In genomic region chr15:101246391-101246790, GRCh38 we compare ENCODE assay signal across 12 cellular contexts. TPM values are rescaled to one million over a fixed set of nuclear protein-coding genes. Genes with fewer than 3 reads are reported as not detected.
DNase-seq lines count a peak whose midpoint lies in the region; ATAC-seq and TF ChIP-seq lines count a peak whose summit lies in the region.
"Had no signal": no experiment of that assay in that cellular context is flagged by ENCODE, and none has a peak within 500 bp of the region (broad histone marks: within the 10 kb centered on the region; RNA-seq: fewer than 3 reads in every experiment).

No MANE protein-coding gene starts in this region.

- H3K9me3 Mint-ChIP-seq in CD8-positive, alpha-beta memory T cell = no peaks in the 10 kb centered on the region

- H3K79me2 ChIP-seq in MM.1S (ENCODE audit: low read length) = peaks cover 97% of the 10 kb centered on the region

- no peaks in the 10 kb centered on the region for H3K9me3 ChIP-seq in CD8-positive, alpha-beta memory T cell (ENCODE audit: low read length)
- no peaks in the 10 kb centered on the region for H3K9me3 ChIP-seq in MM.1S (replicated peaks; ENCODE audit: insufficient read depth, low read length)
- no peaks in the 10 kb centered on the region for H3K9me3 ChIP-seq in breast epithelium
- H3K9me3 ChIP-seq in psoas muscle = no peaks in the 10 kb centered on the region

- H3K27me3 Mint-ChIP-seq in CD8-positive, alpha-beta memory T cell = no peaks in the 10 kb centered on the region

- CTCF ChIA-PET in CD8-positive, alpha-beta memory T cell (lab: Charles Lee) = interaction anchor here (1.2 to 8.1 kb wide), 3 partner anchors 11 to 231 kb away, joined by 3 to 38 read pairs (median 4); no protein-coding TSS in a partner anchor

- no peak overlapping the region for H3K9ac ChIP-seq in MM.1S (ENCODE audit: low read length)

- intact Hi-C loops in breast epithelium (cut with DNase I; ENCODE audit: low total_unique reads) = no loop called here
- intact Hi-C loops in psoas muscle (cut with DNase I) = loop anchor here (5.0 to 10.0 kb wide), 2 partner anchors 39 to 52 kb away; no protein-coding TSS in a partner anchor

- H3K4me1 Mint-ChIP-seq in CD8-positive, alpha-beta memory T cell = peaks cover 89 to 94% (median 90%) of the 10 kb centered on the region in 3 donors

- H3K9me2 ChIP-seq in MM.1S (replicated peaks; ENCODE audit: insufficient read depth, low read length) = no peaks in the 10 kb centered on the region

- H3K4me3 ChIP-seq in CD8-positive, alpha-beta memory T cell (ENCODE audit: low read length) = no peak overlapping the region
- H3K4me3 ChIP-seq in MM.1S (ENCODE audit: low read length) (no peak overlapping the region), breast epithelium (peak overlapping the region in 2 of 3 donors; percentile 3 to 32), psoas muscle (peak overlapping the region; percentile 5)
- H3K4me3 ChIP-seq: lung had no signal

- no peak for TF ChIP-seq POLR2A in breast epithelium (IDR thresholded peaks at IDR 0.05)

- peaks cover 62% of the 10 kb centered on the region for H3K4me1 ChIP-seq in CD8-positive, alpha-beta memory T cell (ENCODE audit: insufficient read depth, low read length)
- H3K4me1 ChIP-seq in MM.1S (ENCODE audit: low read length) (peaks cover 59% of the 10 kb centered on the region), breast epithelium (peaks cover 16 to 55% of the 10 kb centered on the region in 2 donors), psoas muscle (peaks cover 70% of the 10 kb centered on the region)

- peaks cover 32% of the 10 kb centered on the region for H3F3A ChIP-seq in MM.1S (ENCODE audit: insufficient read depth, low read length)

- H3K27ac ChIP-seq in CD8-positive, alpha-beta memory T cell (ENCODE audit: low read depth, low read length) = no peak overlapping the region
- H3K27ac ChIP-seq in MM.1S (ENCODE audit: low read length) = no peak overlapping the region
- H3K27ac ChIP-seq in breast epithelium = peak overlapping the region; percentile 76 to 78
- no peak overlapping the region for H3K27ac ChIP-seq in psoas muscle

- 0 out of 2 replicates have a peak overlapping the region, but pooled peaks have one; percentile 5 for H3K4me2 ChIP-seq in MM.1S (ENCODE audit: low read depth, low read length)

- POLR2A ChIA-PET in CD8-positive, alpha-beta memory T cell (lab: Charles Lee) = no interaction called here

- no peak for TF ChIP-seq CTCF in MM.1S (IDR thresholded peaks at IDR 0.05; ENCODE audit: low read length)
- no peak for TF ChIP-seq CTCF in breast epithelium (IDR thresholded peaks at IDR 0.05)
- no peak for TF ChIP-seq CTCF in psoas muscle (IDR thresholded peaks at IDR 0.05)

- no peak overlapping the region for H2AFZ ChIP-seq in MM.1S (ENCODE audit: low read length)

- H3K27me3 ChIP-seq in CD8-positive, alpha-beta memory T cell (ENCODE audit: insufficient read depth, low read length, poor library complexity, severe bottlenecking) = no peaks in the 10 kb centered on the region
- no peaks in the 10 kb centered on the region for H3K27me3 ChIP-seq in MM.1S (replicated peaks; ENCODE audit: insufficient read depth, low read length)
- no peaks in the 10 kb centered on the region for H3K27me3 ChIP-seq in breast epithelium
- no peaks in the 10 kb centered on the region for H3K27me3 ChIP-seq in psoas muscle (ENCODE audit: insufficient read depth in 3 of 3, low read length in 2 of 3)

- WGBS in psoas muscle, 3 donors = 28 to 40% (median 28%) methylated on average over 6 of the region's 6 CpGs

- no peaks in the 10 kb centered on the region for H4K20me1 ChIP-seq in MM.1S (ENCODE audit: insufficient read depth, low read length)

- H3K27ac Mint-ChIP-seq in CD8-positive, alpha-beta memory T cell = peak overlapping the region; percentile 14 to 96 (median 64)

- ATAC-seq in psoas muscle (no peak), GM21529 (IDR thresholded peaks at IDR 0.05; ENCODE audit: unreplicated experiment) (no peak)

- no peak for DNase-seq in CD8-positive, alpha-beta memory T cell
- DNase-seq in MM.1S (no peak), breast epithelium (ENCODE audit: low spot score in 2 of 2) (no peak), psoas muscle (no peak), cortex of kidney (lab: John Stamatoyannopoulos, UW) (no peak), NCI-H748 treated with DMSO at 0.1 percent for 48 hours (lab: John Stamatoyannopoulos, UW) (no peak)
- DNase-seq: activated CD4-positive, alpha-beta T cell treated with anti-CD3 and anti-CD28 coated beads, Interleukin-2, amount 50 U/mL, for 1 hour; COR-L47; effector memory CD4-positive, alpha-beta T cell; NCI-H2107 had no signal

- peak overlapping the region in 6 of 7 donors; percentile 9 to 46 (median 16) for H3K4me3 Mint-ChIP-seq in CD8-positive, alpha-beta memory T cell

- H3K36me3 Mint-ChIP-seq in CD8-positive, alpha-beta memory T cell = peaks cover 0 to 5% (median 0%) of the 10 kb centered on the region in 3 donors

- H3K36me3 ChIP-seq in CD8-positive, alpha-beta memory T cell (ENCODE audit: insufficient read depth, low read length) = no peaks in the 10 kb centered on the region
- H3K36me3 ChIP-seq in MM.1S (replicated peaks; ENCODE audit: insufficient read depth, low read length) = peaks cover 13% of the 10 kb centered on the region
- no peaks in the 10 kb centered on the region for H3K36me3 ChIP-seq in breast epithelium
- H3K36me3 ChIP-seq in psoas muscle (ENCODE audit: insufficient read depth in 1 of 2, low read depth in 1 of 2) = peaks cover 0 to 3% of the 10 kb centered on the region in 2 donors

RNA-seq across cellular contexts. Expression of gene CHSY1, which starts 5.5 kb away (rescaled TPM):
- total RNA-seq in CD8-positive, alpha-beta memory T cell = 10 to 100 TPM; 49.4 to 49.7 TPM
- 3.6 TPM for polyA plus RNA-seq in CD8-positive, alpha-beta memory T cell
- total RNA-seq in breast epithelium (10 to 100 TPM; 22.6 to 36.7 (median 33.4) TPM), psoas muscle (10 to 100 TPM in 2 of 4 donors, 1 to 10 TPM in 2; 6.7 to 11.4 (median 8.5) TPM)
- 1 to 10 TPM; 2.9 to 5.0 (median 4.4) TPM for polyA plus RNA-seq in psoas muscle

RNA-seq across cellular contexts. Expression of gene SELENOS, which starts 30.9 kb away (rescaled TPM):
- 10 to 100 TPM; 46.7 to 47.8 TPM for total RNA-seq in CD8-positive, alpha-beta memory T cell
- 81.2 TPM for polyA plus RNA-seq in CD8-positive, alpha-beta memory T cell
- 10 to 100 TPM; 56.1 to 76.8 (median 76.4) TPM for total RNA-seq in breast epithelium
- total RNA-seq in psoas muscle = 10 to 100 TPM; 25.7 to 98.9 (median 50.4) TPM
- polyA plus RNA-seq in psoas muscle = 100 to 1,000 TPM; 137 to 201 (median 156) TPM

RNA-seq across cellular contexts. Expression of gene SNRPA1, which starts 48.7 kb away (rescaled TPM):
- 100 to 1,000 TPM; 213 to 225 TPM for total RNA-seq in CD8-positive, alpha-beta memory T cell
- polyA plus RNA-seq in CD8-positive, alpha-beta memory T cell = 74.4 TPM
- 10 to 100 TPM; 26.4 to 51.1 (median 44.3) TPM for total RNA-seq in breast epithelium
- total RNA-seq in psoas muscle = 10 to 100 TPM; 14.8 to 42.3 (median 28.0) TPM
- polyA plus RNA-seq in psoas muscle = 100 to 1,000 TPM in 1 of 3 donors, 10 to 100 TPM in 2; 34.9 to 126 (median 73.6) TPM

Comparison
In these comparisons a context has a peak if more than half of its experiments do, and no peak if none do; other contexts are left out.
1. H3K27ac ChIP-seq: peak in breast epithelium (2 of 2); none in CD8-positive, alpha-beta memory T cell (single experiment), MM.1S (single experiment) and psoas muscle (single experiment).
2. H3K4me3 ChIP-seq: peak in breast epithelium (2 of 3) and psoas muscle (single experiment); none in CD8-positive, alpha-beta memory T cell (single experiment) and MM.1S (single experiment).
3. RNA of gene SNRPA1, which starts 48.7 kb away (total RNA-seq): 213 to 225 TPM in CD8-positive, alpha-beta memory T cell; 26.4 to 51.1 TPM in breast epithelium and 14.8 to 42.3 TPM in psoas muscle; every median in the first group is over 4 times any median in the second.